In genomic region chr17:31216053-31216751, GRCh38 we compare ENCODE assay signal across 9 cellular contexts.
A peak's percentile ranks its signal among the peaks of the same experiment; 100 is the strongest.
DNase-seq lines count a peak whose midpoint lies in the region; ATAC-seq and TF ChIP-seq lines count a peak whose summit lies in the region.
"Had no signal": no experiment of that assay in that cellular context is flagged by ENCODE, and none has a peak within 500 bp of the region (broad histone marks: within the 10 kb centered on the region; RNA-seq: fewer than 3 reads in every experiment).

No MANE protein-coding gene starts in this region.

- no peaks in the 10 kb centered on the region for H4K20me1 ChIP-seq in GM23248 (ENCODE audit: insufficient read depth)

- in situ Hi-C loops in GM23248 (cut with MboI), result loop anchor here (10.0 kb wide), 1 partner anchor 201 kb away; no protein-coding TSS in a partner anchor

- peaks cover 22% of the 10 kb centered on the region for H3K4me1 ChIP-seq in GM23248 (ENCODE audit: insufficient read depth)

- H3K27me3 Mint-ChIP-seq in nephron progenitor cell (ENCODE audit: low read depth, poor library complexity), result no peaks in the 10 kb centered on the region

- DNase-seq in AG20443 (ENCODE audit: low spot score) (peak; percentile 57), GM23248 (peak; percentile 87), NCI-H460 (ENCODE audit: extremely low read depth, low read depth) (peak; percentile 40), coronary artery (ENCODE audit: low spot score) (no peak), nephron progenitor cell (no peak)

- H3K9me3 ChIP-seq in GM23248 (ENCODE audit: low read depth), result no peaks in the 10 kb centered on the region

- H3K79me2 ChIP-seq in GM23248 (ENCODE audit: insufficient read depth), result no peaks in the 10 kb centered on the region

- H3K27ac ChIP-seq in GM23248, result peak overlapping the region; percentile 47
- peak overlapping the region in 1 of 2 donors; percentile 6 for H3K27ac ChIP-seq in coronary artery
- H3K27ac ChIP-seq: HL-60 had no signal

- no peaks in the 10 kb centered on the region for H3K9me3 Mint-ChIP-seq in nephron progenitor cell

- WGBS in GM23248 (ENCODE audit: low coverage in 1 of 2, low lambda C conversion rate in 2 of 2, missing lambda C conversion rate in 2 of 2), 2 experiments, result 39 to 40% methylated on average over 5 of the region's 5 CpGs

- H3K27me3 ChIP-seq in GM23248 (replicated peaks; ENCODE audit: insufficient read depth), result no peaks in the 10 kb centered on the region

- H3K27ac Mint-ChIP-seq in nephron progenitor cell, result no peak overlapping the region

- no peak overlapping the region for H3K4me3 Mint-ChIP-seq in nephron progenitor cell

- no peak for ATAC-seq in HG03439 (IDR thresholded peaks at IDR 0.05; ENCODE audit: unreplicated experiment)
- no peak for ATAC-seq in GM19397 (IDR thresholded peaks at IDR 0.05; ENCODE audit: unreplicated experiment)
- ATAC-seq in HG03354 (IDR thresholded peaks at IDR 0.05; ENCODE audit: poor library complexity, severe bottlenecking, unreplicated experiment), result no peak

- peak overlapping the region; percentile 79 for H3K4me2 ChIP-seq in GM23248 (ENCODE audit: unreplicated experiment)

- H3K36me3 Mint-ChIP-seq in nephron progenitor cell (ENCODE audit: low read depth), result peaks cover 20% of the 10 kb centered on the region

- TF ChIP-seq CTCF in coronary artery (IDR thresholded peaks at IDR 0.05) (peak; percentile 26), nephron progenitor cell (IDR thresholded peaks at IDR 0.05) (peak; percentile 67)

- H3F3A ChIP-seq in GM23248 (ENCODE audit: insufficient read depth), result peaks cover 25% of the 10 kb centered on the region

- peaks cover 12% of the 10 kb centered on the region for H3K36me3 ChIP-seq in GM23248 (ENCODE audit: low read depth)

- no peaks in the 10 kb centered on the region for H3K9me2 ChIP-seq in GM23248 (ENCODE audit: insufficient read depth)

- H3K4me1 Mint-ChIP-seq in nephron progenitor cell, result no peaks in the 10 kb centered on the region

- H3K9ac ChIP-seq in GM23248, result peak overlapping the region; percentile 27

- 0 out of 2 replicates have a peak overlapping the region, but pooled peaks have one; percentile 8 for H2AFZ ChIP-seq in GM23248

- peak overlapping the region; percentile 37 for H3K4me3 ChIP-seq in GM23248
- no peak overlapping the region for H3K4me3 ChIP-seq in coronary artery

Comparison
In these comparisons a context has a peak if more than half of its experiments do, and no peak if none do; other contexts are left out.
1. DNase-seq: peak in AG20443 (single experiment), GM23248 (single experiment) and NCI-H460 (single experiment); none in coronary artery (single experiment) and nephron progenitor cell (single experiment).